Comparison of ENCODE assay signal across 17 cellular contexts in genomic region chr10:25405871-25406270, GRCh38.
"Had no signal": no experiment of that assay in that cellular context is flagged by ENCODE, and none has a peak within 500 bp of the region (broad histone marks: within the 10 kb centered on the region; RNA-seq: fewer than 3 reads in every experiment).

No MANE protein-coding gene starts in this region.

- ATAC-seq: activated T-cell treated with anti-CD3 and anti-CD28 coated beads, Interleukin-2, amount 50 U/mL, for 72 hours; esophagus mucosa; left ventricle myocardium superior; right cardiac atrium had no signal

- FAIRE-seq: colon, endometrium had no signal

- DNase-seq: activated CD4-positive, alpha-beta T cell treated with anti-CD3 and anti-CD28 coated beads, Interleukin-2, amount 50 U/mL, for 4 hours; activated effector memory CD4-positive, alpha-beta T cell treated with anti-CD3 and anti-CD28 coated beads, Interleukin-2, amount 50 U/mL, for 16 hours; activated naive CD4-positive, alpha-beta T cell treated with anti-CD3 and anti-CD28 coated beads, Interleukin-2, amount 50 U/mL, for 16 hours; activated T-cell treated with anti-CD3 and anti-CD28 coated beads, Interleukin-2, amount 50 U/mL, for 72 hours; caudate nucleus; immature natural killer cell; left ventricle myocardium superior; right cardiac atrium; stimulated activated CD4-positive, alpha-beta T cell treated with anti-CD3 and anti-CD28 coated beads, Interleukin-2, amount 100 ng/mL, for 24 hours; stimulated activated naive CD4-positive, alpha-beta T cell treated with Interleukin-2 at 50 U/mL for 16 hours; substantia nigra; WERI-Rb-1 had no signal

- H3K27ac ChIP-seq: tibial nerve, vagina, WERI-Rb-1 had no signal

- H3K4me3 ChIP-seq: tibial nerve, vagina had no signal
